23 cellular contexts compared by ENCODE assay signal in the genomic region with DNA sequence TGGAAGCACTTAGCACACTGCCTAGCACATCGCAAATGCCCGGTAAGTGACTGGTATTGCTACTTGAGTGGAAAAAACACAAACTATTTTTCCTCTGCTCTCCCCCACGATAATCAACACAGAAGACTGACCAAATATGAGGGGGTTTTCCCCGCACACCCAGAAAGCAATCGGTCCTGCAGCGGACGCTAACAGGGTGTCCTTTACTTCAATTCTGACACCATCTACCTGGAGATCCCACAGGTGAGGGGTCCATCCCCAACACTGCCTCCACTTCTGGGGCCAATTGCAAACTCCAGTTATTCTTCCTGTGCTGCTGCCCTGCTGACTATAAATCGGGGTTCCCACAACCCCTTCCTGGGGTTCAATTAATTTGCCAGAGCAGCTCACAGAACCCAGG.
"Had no signal": no experiment of that assay in that cellular context is flagged by ENCODE, and none has a peak within 500 bp of the region (broad histone marks: within the 10 kb centered on the region; RNA-seq: fewer than 3 reads in every experiment).

No MANE protein-coding gene starts in this region.

- DNase-seq: effector CD8-positive, alpha-beta T cell; effector memory CD8-positive, alpha-beta T cell; endodermal cell; erythroblast; esophagus squamous epithelium; foreskin fibroblast; foreskin melanocyte; gastrocnemius medialis; glutamatergic neuron; head of caudate nucleus; heart right ventricle; hippocampal formation; left cardiac atrium; left ventricle myocardium superior; mesenchymal stem cell; mucosa of descending colon; naive B cell had no signal

- H3K4me3 Mint-ChIP-seq: dendritic cell treated with granulocyte-macrophage colony-stimulating factor and Interleukin-4, amounts not matched to agents 40 ng/mL and 50 ng/mL, for 4 days; effector memory CD8-positive, alpha-beta T cell; endodermal cell; mesothelial cell of epicardium; naive B cell had no signal

- H3K27ac Mint-ChIP-seq: dendritic cell treated with granulocyte-macrophage colony-stimulating factor and Interleukin-4, amounts not matched to agents 40 ng/mL and 50 ng/mL, for 4 days; endodermal cell; mesothelial cell of epicardium had no signal

- H3K4me1 ChIP-seq: esophagus squamous epithelium, gastrocnemius medialis, left lung, lower lobe of right lung had no signal

- H3K27me3 ChIP-seq: gastrocnemius medialis, heart right ventricle, left lung had no signal

- H3K27ac ChIP-seq: coronary artery, epithelial cell of prostate, esophagus squamous epithelium, gastrocnemius medialis, heart right ventricle, left lung, lower lobe of right lung had no signal

- H3K27me3 Mint-ChIP-seq: dendritic cell treated with granulocyte-macrophage colony-stimulating factor and Interleukin-4, amounts not matched to agents 40 ng/mL and 50 ng/mL, for 4 days had no signal

- H3K4me3 ChIP-seq: coronary artery, esophagus squamous epithelium, gastrocnemius medialis, heart right ventricle, left lung, lower lobe of right lung, mucosa of descending colon had no signal

- H3K9me3 ChIP-seq: esophagus squamous epithelium, gastrocnemius medialis, left lung, mucosa of descending colon had no signal

- H3K36me3 Mint-ChIP-seq: mesothelial cell of epicardium, naive B cell had no signal

- H3K4me1 Mint-ChIP-seq: endodermal cell, mesothelial cell of epicardium, naive B cell had no signal

- H3K36me3 ChIP-seq: esophagus squamous epithelium, gastrocnemius medialis, heart right ventricle, left lung, lower lobe of right lung had no signal

- H3K9me3 Mint-ChIP-seq: dendritic cell treated with granulocyte-macrophage colony-stimulating factor and Interleukin-4, amounts not matched to agents 40 ng/mL and 50 ng/mL, for 4 days; effector memory CD8-positive, alpha-beta T cell; endodermal cell; mesothelial cell of epicardium had no signal
